Comparison of ENCODE assay signal across 8 cellular contexts in the genomic region with DNA sequence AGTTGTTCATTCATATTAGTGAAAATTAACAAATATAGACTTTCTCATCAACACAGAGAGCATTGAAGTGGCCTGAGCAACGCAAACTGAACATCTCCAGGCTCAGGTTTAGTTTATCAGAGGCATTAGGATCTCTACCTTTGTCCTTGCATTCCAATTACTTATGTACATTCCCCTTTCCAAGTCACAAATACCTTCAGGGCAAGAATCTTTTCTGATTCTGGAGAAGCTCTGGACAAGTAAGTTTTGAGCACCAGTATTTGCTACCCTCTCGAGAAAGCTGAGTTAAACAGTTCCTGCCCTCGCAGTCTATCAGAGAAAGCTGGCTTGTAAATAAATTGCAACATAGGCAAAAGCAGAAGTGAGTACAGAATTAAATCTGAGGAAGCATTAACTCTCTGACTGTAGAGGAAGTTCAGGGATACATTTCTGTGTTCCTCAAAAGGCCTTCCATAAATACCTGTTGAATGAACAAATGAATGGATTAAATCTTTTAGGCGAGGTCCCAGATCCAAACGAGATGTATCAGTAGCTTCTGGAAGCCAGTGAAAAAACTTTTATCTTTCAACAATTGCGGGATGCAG. TPM values are rescaled to one million over a fixed set of nuclear protein-coding genes. Genes with fewer than 3 reads are reported as not detected.
DNase-seq lines count a peak whose midpoint lies in the region; ATAC-seq and TF ChIP-seq lines count a peak whose summit lies in the region.

No MANE protein-coding gene starts in this region.

- TF ChIP-seq CTCF in AG09309 (IDR thresholded peaks at IDR 0.05; ENCODE audit: control insufficient read depth, insufficient read depth, low read depth, low read length, missing control alignments) = no peak
- no peak for TF ChIP-seq CTCF in HFF-Myc (IDR thresholded peaks at IDR 0.05; ENCODE audit: low read depth, low read length, missing control alignments)

- H3K27me3 ChIP-seq in iPS-18a (ENCODE audit: control insufficient read depth, insufficient read depth, low read length) = no peaks in the 10 kb centered on the region

- CTCF ChIA-PET in activated CD8-positive, alpha-beta T cell treated with anti-CD3 and anti-CD28 coated beads, Interleukin-2, amount 10 ng/mL, durations not matched to agents 7 days and 5 days (lab: Charles Lee) = interaction anchor here (0.7 to 1.4 kb wide), 5 partner anchors 8 to 665 kb away, joined by 3 to 5 read pairs (median 4); no protein-coding TSS in a partner anchor

- H3K9me3 ChIP-seq in iPS-18a (ENCODE audit: control insufficient read depth, low read depth, low read length) = no peaks in the 10 kb centered on the region

- peaks cover 4% of the 10 kb centered on the region for H3K9me3 Mint-ChIP-seq in activated CD8-positive, alpha-beta T cell treated with anti-CD3 and anti-CD28 coated beads, Interleukin-2, amount 10 ng/mL, durations not matched to agents 7 days and 5 days (ENCODE audit: insufficient read depth)
- H3K9me3 Mint-ChIP-seq in stimulated activated memory B cell treated with anti-CD40 and anti-IgM and Interleukin-4, amounts not matched to agents 10 μg/mL and 1 μg/mL and 100 μg/mL, for 72 hours = no peaks in the 10 kb centered on the region

- peak overlapping the region; percentile 98 for H3K4me3 Mint-ChIP-seq in activated CD8-positive, alpha-beta T cell treated with anti-CD3 and anti-CD28 coated beads, Interleukin-2, amount 10 ng/mL, durations not matched to agents 7 days and 5 days
- peak overlapping the region; percentile 88 for H3K4me3 Mint-ChIP-seq in stimulated activated memory B cell treated with anti-CD40 and anti-IgM and Interleukin-4, amounts not matched to agents 10 μg/mL and 1 μg/mL and 100 μg/mL, for 72 hours

- no peak for ATAC-seq in activated CD8-positive, alpha-beta T cell treated with anti-CD3 and anti-CD28 coated beads, Interleukin-2, amount 10 ng/mL, durations not matched to agents 7 days and 5 days
- ATAC-seq in stimulated activated memory B cell treated with anti-CD40 and anti-IgM and Interleukin-4, amounts not matched to agents 10 μg/mL and 1 μg/mL and 100 μg/mL, for 72 hours = no peak
- ATAC-seq in HG03442 (IDR thresholded peaks at IDR 0.05; ENCODE audit: unreplicated experiment) = no peak

- peak overlapping the region; percentile 69 for H3K4me3 ChIP-seq in AG09309 (ENCODE audit: control insufficient read depth, low read depth, low read length)
- peak overlapping the region; percentile 85 for H3K4me3 ChIP-seq in HFF-Myc (replicated peaks; ENCODE audit: low read depth, low read length)
- H3K4me3 ChIP-seq in iPS-18a (ENCODE audit: low read length) = peak overlapping the region; percentile 76

- peaks cover 42% of the 10 kb centered on the region for H3K4me1 Mint-ChIP-seq in activated CD8-positive, alpha-beta T cell treated with anti-CD3 and anti-CD28 coated beads, Interleukin-2, amount 10 ng/mL, durations not matched to agents 7 days and 5 days (ENCODE audit: low read depth)
- peaks cover 47% of the 10 kb centered on the region for H3K4me1 Mint-ChIP-seq in stimulated activated memory B cell treated with anti-CD40 and anti-IgM and Interleukin-4, amounts not matched to agents 10 μg/mL and 1 μg/mL and 100 μg/mL, for 72 hours

- DNase-seq in AG09309 (ENCODE audit: low read depth) = no peak
- no peak for DNase-seq in HFF-Myc (ENCODE audit: extremely low read depth, low read depth)
- no peak for DNase-seq in activated CD8-positive, alpha-beta T cell treated with anti-CD3 and anti-CD28 coated beads, Interleukin-2, amount 10 ng/mL, durations not matched to agents 7 days and 5 days
- no peak for DNase-seq in NCI-H1930 (lab: John Stamatoyannopoulos, UW)
- no peak for DNase-seq in AG08395 (ENCODE audit: low spot score)

- POLR2A ChIA-PET in activated CD8-positive, alpha-beta T cell treated with anti-CD3 and anti-CD28 coated beads, Interleukin-2, amount 10 ng/mL, durations not matched to agents 7 days and 5 days (lab: Charles Lee) = interaction anchor here (0.9 kb wide), 1 partner anchor 74 kb away, joined by 3 read pairs; the partner anchor contains the start of gene SNX4

- peaks cover 4% of the 10 kb centered on the region for H3K4me1 ChIP-seq in iPS-18a (ENCODE audit: control insufficient read depth, low read depth, low read length)

- H3K36me3 Mint-ChIP-seq in activated CD8-positive, alpha-beta T cell treated with anti-CD3 and anti-CD28 coated beads, Interleukin-2, amount 10 ng/mL, durations not matched to agents 7 days and 5 days (ENCODE audit: low read depth) = peaks cover 10% of the 10 kb centered on the region
- H3K36me3 Mint-ChIP-seq in stimulated activated memory B cell treated with anti-CD40 and anti-IgM and Interleukin-4, amounts not matched to agents 10 μg/mL and 1 μg/mL and 100 μg/mL, for 72 hours = peaks cover 15% of the 10 kb centered on the region

- peaks cover 2% of the 10 kb centered on the region for H3K36me3 ChIP-seq in iPS-18a (ENCODE audit: control insufficient read depth, low read depth, low read length)

- H3K27ac Mint-ChIP-seq in activated CD8-positive, alpha-beta T cell treated with anti-CD3 and anti-CD28 coated beads, Interleukin-2, amount 10 ng/mL, durations not matched to agents 7 days and 5 days = peak overlapping the region; percentile 86
- peak overlapping the region; percentile 98 for H3K27ac Mint-ChIP-seq in stimulated activated memory B cell treated with anti-CD40 and anti-IgM and Interleukin-4, amounts not matched to agents 10 μg/mL and 1 μg/mL and 100 μg/mL, for 72 hours

- H3K27ac ChIP-seq in iPS-18a (ENCODE audit: low read length) = no peak overlapping the region

- H3K27me3 Mint-ChIP-seq in activated CD8-positive, alpha-beta T cell treated with anti-CD3 and anti-CD28 coated beads, Interleukin-2, amount 10 ng/mL, durations not matched to agents 7 days and 5 days (ENCODE audit: low read depth) = no peaks in the 10 kb centered on the region
- H3K27me3 Mint-ChIP-seq in stimulated activated memory B cell treated with anti-CD40 and anti-IgM and Interleukin-4, amounts not matched to agents 10 μg/mL and 1 μg/mL and 100 μg/mL, for 72 hours = no peaks in the 10 kb centered on the region

- H3K9ac ChIP-seq in iPS-18a (ENCODE audit: low read length) = peak overlapping the region; percentile 87

RNA-seq across cellular contexts. Expression of gene OSBPL11, which starts 1.2 kb away (rescaled TPM):
- total RNA-seq in activated CD8-positive, alpha-beta T cell treated with anti-CD3 and anti-CD28 coated beads, Interleukin-2, amount 10 ng/mL, durations not matched to agents 7 days and 5 days = 10 to 100 TPM; 13.2 to 13.7 TPM
